ENCODE assay signal across 18 cellular contexts in the genomic region with DNA sequence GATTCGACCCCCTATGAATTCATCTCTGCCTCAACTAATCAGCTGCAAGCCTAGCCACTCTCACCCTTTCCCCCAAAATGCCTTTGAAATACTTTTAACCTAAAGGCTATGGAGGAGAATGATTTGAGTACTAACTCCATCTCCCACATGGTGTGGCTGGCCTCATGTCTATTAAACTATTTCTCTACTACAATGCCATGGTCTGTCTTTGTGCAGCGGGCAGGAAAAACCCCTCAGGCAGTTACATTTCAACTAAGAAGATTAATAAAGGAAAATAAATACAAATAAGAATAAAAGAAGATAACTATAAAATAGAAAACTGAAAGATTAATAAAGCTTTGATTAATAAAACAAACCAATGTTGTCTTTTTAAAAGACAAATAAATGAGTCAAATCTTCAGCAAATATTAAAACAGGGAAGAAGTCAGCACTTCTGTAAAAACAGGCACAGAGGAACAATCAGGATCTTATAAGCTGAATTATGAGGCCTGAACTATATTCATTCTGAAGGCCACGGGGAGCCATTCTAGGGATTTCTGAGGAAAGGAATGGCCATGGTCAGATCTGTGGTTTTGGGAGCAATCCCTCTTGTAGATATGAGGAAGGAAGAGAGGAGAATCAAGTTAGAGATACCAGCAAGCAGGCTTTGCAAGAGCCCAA.
"Had no signal": no experiment of that assay in that cellular context is flagged by ENCODE, and none has a peak within 500 bp of the region (broad histone marks: within the 10 kb centered on the region; RNA-seq: fewer than 3 reads in every experiment).

No MANE protein-coding gene starts in this region.

- ATAC-seq: effector memory CD8-positive, alpha-beta T cell; left cardiac atrium; lower lobe of right lung had no signal

- H3K36me3 ChIP-seq: lower lobe of right lung, right atrium auricular region had no signal

- H3K27ac ChIP-seq: epithelial cell of prostate, esophagus muscularis mucosa, left ventricle myocardium inferior, lower lobe of right lung, right atrium auricular region, sigmoid colon had no signal

- H3K27me3 Mint-ChIP-seq: effector memory CD8-positive, alpha-beta T cell; naive B cell had no signal

- H3K4me3 ChIP-seq: esophagus muscularis mucosa, left ventricle myocardium inferior, lower lobe of right lung, right atrium auricular region, sigmoid colon had no signal

- H3K27me3 ChIP-seq: esophagus muscularis mucosa, right atrium auricular region, sigmoid colon had no signal

- H3K4me1 Mint-ChIP-seq: immature natural killer cell had no signal

- H3K27ac Mint-ChIP-seq: effector memory CD8-positive, alpha-beta T cell; immature natural killer cell had no signal

- DNase-seq: effector memory CD8-positive, alpha-beta T cell; immature natural killer cell; kidney; left cardiac atrium; left ventricle myocardium inferior; lower lobe of right lung; mesenchymal stem cell; midbrain; naive B cell; posterior cingulate gyrus; sigmoid colon; small intestine; stimulated activated CD4-positive, alpha-beta T cell treated with anti-CD3 and anti-CD28 coated beads, Interleukin-12 subunit alpha, Interleukin-12 subunit beta, amount 100 ng/mL, for 4 hours; stimulated activated naive CD4-positive, alpha-beta T cell; trophoblast cell had no signal

- H3K9me3 ChIP-seq: esophagus muscularis mucosa, left ventricle myocardium inferior, lower lobe of right lung, right atrium auricular region, sigmoid colon had no signal

- H3K9me3 Mint-ChIP-seq: effector memory CD8-positive, alpha-beta T cell; immature natural killer cell had no signal

- H3K4me3 Mint-ChIP-seq: effector memory CD8-positive, alpha-beta T cell; immature natural killer cell; naive B cell had no signal

- H3K4me1 ChIP-seq: lower lobe of right lung, sigmoid colon had no signal
